Comparison of ENCODE assay signal across 11 cellular contexts in genomic region chr1:97680894-97681293, GRCh38.
DNase-seq lines count a peak whose midpoint lies in the region; ATAC-seq and TF ChIP-seq lines count a peak whose summit lies in the region.
"Had no signal": no experiment of that assay in that cellular context is flagged by ENCODE, and none has a peak within 500 bp of the region (broad histone marks: within the 10 kb centered on the region; RNA-seq: fewer than 3 reads in every experiment).

No MANE protein-coding gene starts in this region.

- DNase-seq in Right ventricle myocardium superior (no peak), cardiac septum (ENCODE audit: low spot score) (no peak), NCI-H510A treated with DMSO at 0.1 percent for 48 hours (lab: John Stamatoyannopoulos, UW) (peak; percentile 67), fibroblast of the aortic adventitia (ENCODE audit: low read depth) (peak; percentile 6), retina (no peak)
- DNase-seq in activated T-cell treated with anti-CD3 and anti-CD28 coated beads, Interleukin-2, amount 50 U/mL, for 48 hours: no peak
- DNase-seq: CD8-positive, alpha-beta memory T cell; NCI-H1694; NK-92 treated with Interleukin-12 subunit alpha and Interleukin-12 subunit beta, amount 100 ng/mL, for 24 hours; stimulated activated CD4-positive, alpha-beta T cell treated with anti-CD3 and anti-CD28 coated beads, Interleukin-2, amount 100 ng/mL, for 48 hours had no signal

- intact Hi-C loops in Right ventricle myocardium superior (cut with DNase I): no loop called here
- intact Hi-C loops in cardiac septum (cut with DNase I): no loop called here

- no peak for TF ChIP-seq CTCF in fibroblast of the aortic adventitia (IDR thresholded peaks at IDR 0.05; ENCODE audit: insufficient read depth, low read length)

- no peak overlapping the region for H3K4me3 ChIP-seq in fibroblast of the aortic adventitia (ENCODE audit: low read depth, low read length)

- ATAC-seq in Right ventricle myocardium superior (ENCODE audit: poor library complexity) (peak; percentile 20), GM21723 (IDR thresholded peaks at IDR 0.05; ENCODE audit: unreplicated experiment) (no peak)

Comparison
In these comparisons a context has a peak if more than half of its experiments do, and no peak if none do; other contexts are left out.
1. DNase-seq: peak in NCI-H510A treated with DMSO at 0.1 percent for 48 hours (single experiment) and fibroblast of the aortic adventitia (single experiment); none in Right ventricle myocardium superior (single experiment), cardiac septum (single experiment), retina (single experiment) and activated T-cell treated with anti-CD3 and anti-CD28 coated beads, Interleukin-2, amount 50 U/mL, for 48 hours (0 of 2).